8 cellular contexts compared by ENCODE assay signal in the genomic region with DNA sequence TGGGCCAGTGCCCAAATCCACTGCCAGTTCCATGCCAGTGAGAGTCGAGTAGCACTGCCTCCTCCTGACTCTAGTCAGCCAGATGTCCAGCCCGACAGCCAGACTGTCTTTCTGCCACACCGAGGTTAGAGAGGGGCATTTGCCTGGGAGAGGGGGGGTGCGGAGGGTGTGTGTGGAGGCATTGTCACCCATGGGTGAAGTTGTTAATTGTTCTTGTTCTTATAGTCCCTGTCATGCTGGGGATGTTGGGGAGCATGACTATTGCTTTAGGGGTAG. TPM values are rescaled to one million over a fixed set of nuclear protein-coding genes. Genes with fewer than 3 reads are reported as not detected.
DNase-seq lines count a peak whose midpoint lies in the region; ATAC-seq and TF ChIP-seq lines count a peak whose summit lies in the region.

No MANE protein-coding gene starts in this region.

- TF ChIP-seq CTCF in GM12865 (IDR thresholded peaks at IDR 0.05; ENCODE audit: insufficient read depth, low read depth, low read length, missing control alignments) (no peak), WTC11 (IDR thresholded peaks at IDR 0.05) (no peak), fibroblast of villous mesenchyme (IDR thresholded peaks at IDR 0.05; ENCODE audit: insufficient read depth, low read depth, low read length) (no peak)

- CTCF ChIA-PET in WTC11 (lab: Charles Lee): interaction anchor here (0.6 to 3.3 kb wide), 11 partner anchors 14 to 134 kb away, joined by 3 to 20 read pairs (median 7); a partner anchor contains a TSS

- H3K4me3 Mint-ChIP-seq in WTC11: peak overlapping the region; percentile 92

- no peaks in the 10 kb centered on the region for H3K9me3 Mint-ChIP-seq in WTC11

- H3K36me3 Mint-ChIP-seq in WTC11: peaks cover 34% of the 10 kb centered on the region

- H3K4me1 Mint-ChIP-seq in WTC11: peaks cover 27% of the 10 kb centered on the region

- H3K4me3 ChIP-seq in GM12865 (ENCODE audit: low read depth, low read length): peak overlapping the region; percentile 70
- H3K4me3 ChIP-seq in fibroblast of villous mesenchyme (ENCODE audit: low read depth, low read length): peak overlapping the region; percentile 91
- peak overlapping the region; percentile 92 for H3K4me3 ChIP-seq in skeletal muscle cell (ENCODE audit: low read depth, low read length)

- no peak for DNase-seq in GM12865 (ENCODE audit: low read depth)
- no peak for DNase-seq in WTC11 (ENCODE audit: low spot score)
- DNase-seq in fibroblast of villous mesenchyme (ENCODE audit: low read depth): no peak
- no peak for DNase-seq in skeletal muscle cell (ENCODE audit: low read depth)
- DNase-seq in NCI-H2081 (lab: John Stamatoyannopoulos, UW): no peak
- no peak for DNase-seq in middle frontal gyrus (ENCODE audit: extremely low spot score, low spot score)

- ATAC-seq in WTC11 (no peak), HG02885 (IDR thresholded peaks at IDR 0.05; ENCODE audit: poor library complexity, unreplicated experiment) (no peak), HG03135 (IDR thresholded peaks at IDR 0.05; ENCODE audit: unreplicated experiment) (no peak)

- POLR2A ChIA-PET in WTC11 (lab: Charles Lee): interaction anchor here (2.1 kb wide), 1 partner anchor 18 kb away, joined by 13 read pairs; a partner anchor contains a TSS

- H3K27ac Mint-ChIP-seq in WTC11: peak overlapping the region; percentile 62; the same call in 1 of the 2 replicates

- no peaks in the 10 kb centered on the region for H3K27me3 Mint-ChIP-seq in WTC11 (ENCODE audit: low read depth)

TF ChIP-seq in WTC11, 78 proteins besides CTCF, POLR2A, EP300 and RAD21:
- TF ChIP-seq, protein P1, sequence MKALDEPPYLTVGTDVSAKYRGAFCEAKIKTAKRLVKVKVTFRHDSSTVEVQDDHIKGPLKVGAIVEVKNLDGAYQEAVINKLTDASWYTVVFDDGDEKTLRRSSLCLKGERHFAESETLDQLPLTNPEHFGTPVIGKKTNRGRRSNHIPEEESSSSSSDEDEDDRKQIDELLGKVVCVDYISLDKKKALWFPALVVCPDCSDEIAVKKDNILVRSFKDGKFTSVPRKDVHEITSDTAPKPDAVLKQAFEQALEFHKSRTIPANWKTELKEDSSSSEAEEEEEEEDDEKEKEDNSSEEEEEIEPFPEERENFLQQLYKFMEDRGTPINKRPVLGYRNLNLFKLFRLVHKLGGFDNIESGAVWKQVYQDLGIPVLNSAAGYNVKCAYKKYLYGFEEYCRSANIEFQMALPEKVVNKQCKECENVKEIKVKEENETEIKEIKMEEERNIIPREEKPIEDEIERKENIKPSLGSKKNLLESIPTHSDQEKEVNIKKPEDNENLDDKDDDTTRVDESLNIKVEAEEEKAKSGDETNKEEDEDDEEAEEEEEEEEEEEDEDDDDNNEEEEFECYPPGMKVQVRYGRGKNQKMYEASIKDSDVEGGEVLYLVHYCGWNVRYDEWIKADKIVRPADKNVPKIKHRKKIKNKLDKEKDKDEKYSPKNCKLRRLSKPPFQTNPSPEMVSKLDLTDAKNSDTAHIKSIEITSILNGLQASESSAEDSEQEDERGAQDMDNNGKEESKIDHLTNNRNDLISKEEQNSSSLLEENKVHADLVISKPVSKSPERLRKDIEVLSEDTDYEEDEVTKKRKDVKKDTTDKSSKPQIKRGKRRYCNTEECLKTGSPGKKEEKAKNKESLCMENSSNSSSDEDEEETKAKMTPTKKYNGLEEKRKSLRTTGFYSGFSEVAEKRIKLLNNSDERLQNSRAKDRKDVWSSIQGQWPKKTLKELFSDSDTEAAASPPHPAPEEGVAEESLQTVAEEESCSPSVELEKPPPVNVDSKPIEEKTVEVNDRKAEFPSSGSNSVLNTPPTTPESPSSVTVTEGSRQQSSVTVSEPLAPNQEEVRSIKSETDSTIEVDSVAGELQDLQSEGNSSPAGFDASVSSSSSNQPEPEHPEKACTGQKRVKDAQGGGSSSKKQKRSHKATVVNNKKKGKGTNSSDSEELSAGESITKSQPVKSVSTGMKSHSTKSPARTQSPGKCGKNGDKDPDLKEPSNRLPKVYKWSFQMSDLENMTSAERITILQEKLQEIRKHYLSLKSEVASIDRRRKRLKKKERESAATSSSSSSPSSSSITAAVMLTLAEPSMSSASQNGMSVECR (CRISPR knock-in tag; IDR thresholded peaks at IDR 0.05; ENCODE audit: borderline replicate concordance): no peak
- TF ChIP-seq ESRRA (CRISPR knock-in tag; IDR thresholded peaks at IDR 0.05; ENCODE audit: borderline replicate concordance) (no peak), MYBL2 (CRISPR knock-in tag; IDR thresholded peaks at IDR 0.05) (no peak), SOX15 (CRISPR knock-in tag; IDR thresholded peaks at IDR 0.05) (no peak), FOXP1 (CRISPR knock-in tag; IDR thresholded peaks at IDR 0.05; ENCODE audit: borderline replicate concordance) (no peak), ELF4 (CRISPR knock-in tag; IDR thresholded peaks at IDR 0.05; ENCODE audit: low read depth) (no peak), TP53 (CRISPR knock-in tag; IDR thresholded peaks at IDR 0.05) (no peak), ZNF396 (CRISPR knock-in tag; IDR thresholded peaks at IDR 0.05; ENCODE audit: borderline replicate concordance) (no peak), GTF2I (CRISPR knock-in tag; conservative IDR thresholded peaks at IDR 0.05) (no peak)
- TF ChIP-seq, protein P2, sequence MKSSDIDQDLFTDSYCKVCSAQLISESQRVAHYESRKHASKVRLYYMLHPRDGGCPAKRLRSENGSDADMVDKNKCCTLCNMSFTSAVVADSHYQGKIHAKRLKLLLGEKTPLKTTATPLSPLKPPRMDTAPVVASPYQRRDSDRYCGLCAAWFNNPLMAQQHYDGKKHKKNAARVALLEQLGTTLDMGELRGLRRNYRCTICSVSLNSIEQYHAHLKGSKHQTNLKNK (CRISPR knock-in tag; IDR thresholded peaks at IDR 0.05): no peak
- TF ChIP-seq, protein P3, sequence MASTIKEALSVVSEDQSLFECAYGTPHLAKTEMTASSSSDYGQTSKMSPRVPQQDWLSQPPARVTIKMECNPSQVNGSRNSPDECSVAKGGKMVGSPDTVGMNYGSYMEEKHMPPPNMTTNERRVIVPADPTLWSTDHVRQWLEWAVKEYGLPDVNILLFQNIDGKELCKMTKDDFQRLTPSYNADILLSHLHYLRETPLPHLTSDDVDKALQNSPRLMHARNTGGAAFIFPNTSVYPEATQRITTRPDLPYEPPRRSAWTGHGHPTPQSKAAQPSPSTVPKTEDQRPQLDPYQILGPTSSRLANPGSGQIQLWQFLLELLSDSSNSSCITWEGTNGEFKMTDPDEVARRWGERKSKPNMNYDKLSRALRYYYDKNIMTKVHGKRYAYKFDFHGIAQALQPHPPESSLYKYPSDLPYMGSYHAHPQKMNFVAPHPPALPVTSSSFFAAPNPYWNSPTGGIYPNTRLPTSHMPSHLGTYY (CRISPR knock-in tag; IDR thresholded peaks at IDR 0.05): no peak
- TF ChIP-seq, protein P4, sequence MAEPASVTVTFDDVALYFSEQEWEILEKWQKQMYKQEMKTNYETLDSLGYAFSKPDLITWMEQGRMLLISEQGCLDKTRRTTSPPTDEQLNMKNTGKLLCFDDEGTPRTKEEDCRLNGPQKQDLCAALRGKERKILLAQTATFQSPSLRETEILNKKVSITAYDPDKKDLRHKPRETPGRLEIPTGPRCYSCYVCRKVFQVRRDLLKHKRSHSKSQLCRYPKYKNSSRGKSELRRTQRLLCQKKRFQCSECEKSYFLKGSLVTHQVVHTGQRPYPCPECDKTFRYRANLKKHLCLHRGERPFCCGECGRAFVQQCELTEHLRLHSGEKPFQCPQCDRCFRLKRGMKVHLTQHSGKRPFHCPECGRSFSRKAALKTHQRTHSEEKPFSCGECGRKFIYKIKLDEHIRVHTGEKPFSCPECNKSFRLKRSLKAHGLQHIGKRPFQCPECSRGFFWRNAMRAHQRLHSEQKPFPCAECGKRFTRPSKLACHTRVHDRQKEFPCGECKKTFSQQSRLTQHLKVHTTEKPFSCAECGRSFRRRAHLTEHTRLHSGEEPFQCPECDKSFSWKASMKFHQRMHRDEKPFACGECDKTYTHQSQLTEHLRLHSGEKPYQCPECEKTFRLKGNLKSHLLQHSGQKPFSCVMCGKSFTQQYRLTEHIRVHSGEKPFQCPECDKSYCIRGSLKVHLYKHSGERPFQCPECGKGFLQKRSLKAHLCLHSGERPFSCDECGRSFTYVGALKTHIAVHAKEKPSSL (CRISPR knock-in tag; conservative IDR thresholded peaks at IDR 0.05): no peak

RNA-seq across cellular contexts. Expression of a gene that starts 1.1 kb away (rescaled TPM):
- total RNA-seq in WTC11 (2021): 29.7 to 30.0 TPM (median 30.0 TPM) in 3 replicates
- total RNA-seq in fibroblast of villous mesenchyme: 14.8 and 17.7 TPM in 2 replicates

RNA-seq across cellular contexts. Expression of a gene that starts 1.2 kb away (rescaled TPM):
- total RNA-seq in WTC11 (2021): 85.5 to 104 TPM (median 89.7 TPM) in 3 replicates
- total RNA-seq in fibroblast of villous mesenchyme: 29.0 and 38.4 TPM in 2 replicates

RNA-seq across cellular contexts. Expression of a gene that starts 3.9 kb away (rescaled TPM):
- total RNA-seq in WTC11 (2021) (1.0 to 2.1 TPM (median 1.2 TPM) in 3 replicates), fibroblast of villous mesenchyme (not detected in 2 replicates)

RNA-seq across cellular contexts. Expression of a gene that starts 17.7 kb away (rescaled TPM):
- total RNA-seq in WTC11 (2021) (21.4 to 24.2 TPM (median 23.1 TPM) in 3 replicates), fibroblast of villous mesenchyme (107 and 126 TPM in 2 replicates)

RNA-seq across cellular contexts. Expression of a gene that starts 18.2 kb away (rescaled TPM):
- 97.1 to 109 TPM (median 106 TPM) in 3 replicates for total RNA-seq in WTC11 (2021)
- 369 and 428 TPM in 2 replicates for total RNA-seq in fibroblast of villous mesenchyme
